1 cellular context compared by ENCODE assay signal in genomic region chr9:20692554-20692953, GRCh38.
A peak's percentile ranks its signal among the peaks of the same experiment; 100 is the strongest.
TF ChIP-seq lines count a peak whose summit lies in the region.

No MANE protein-coding gene starts in this region.

TF ChIP-seq in K562, 482 proteins besides CTCF, POLR2A, EP300 and RAD21:
- TF ChIP-seq ARID1B (IDR thresholded peaks at IDR 0.05) (0 out of 2 replicates have a peak, but pooled peaks have one; percentile 18), TBL1XR1 (IDR thresholded peaks at IDR 0.05; ENCODE audit: low read length in 2 of 2) (no peak), CC2D1A (IDR thresholded peaks at IDR 0.05) (no peak), ATF7 (IDR thresholded peaks at IDR 0.05) (0 out of 2 replicates have a peak, but pooled peaks have one; percentile 35), ZNF766 (CRISPR knock-in tag; conservative IDR thresholded peaks at IDR 0.05) (peak; percentile 32; the same call in 1 of the 2 replicates), CREM (IDR thresholded peaks at IDR 0.05; ENCODE audit: low read depth) (peak; percentile 56), SOX6 (IDR thresholded peaks at IDR 0.05) (0 out of 2 replicates have a peak, but pooled peaks have one; percentile 21), NCOA2 (IDR thresholded peaks at IDR 0.05; ENCODE audit: partially characterized antibody in 2 of 2) (no peak), ZHX1 (conservative IDR thresholded peaks at IDR 0.05; ENCODE audit: low read length) (no peak), FOXJ2 (tag; IDR thresholded peaks at IDR 0.05) (peak; percentile 75), CXXC5 (CRISPR knock-in tag; IDR thresholded peaks at IDR 0.05) (peak; percentile 66), JUND (IDR thresholded peaks at IDR 0.05; ENCODE audit: borderline replicate concordance, low read depth, low read length) (0 out of 2 replicates have a peak, but pooled peaks have one; percentile 10), JUND (tag; IDR thresholded peaks at IDR 0.05; ENCODE audit: borderline replicate concordance, low read depth, low read length) (no peak; the same call in 2 of the 3 replicates), TEAD1 (CRISPR knock-in tag; IDR thresholded peaks at IDR 0.05) (peak in 1 of 2 experiments; percentile 67; a peak in 1 of 4 replicates), SETDB1 (IDR thresholded peaks at IDR 0.05; ENCODE audit: low read length) (no peak), RFX7 (CRISPR knock-in tag; IDR thresholded peaks at IDR 0.05) (no peak), RCOR1 (IDR thresholded peaks at IDR 0.05; ENCODE audit: borderline replicate concordance in 1 of 2, low read depth in 2 of 2, low read length in 2 of 2) (peak in 1 of 2 experiments; percentile 30; a peak in 1 of 4 replicates), TFAM (CRISPR knock-in tag; conservative IDR thresholded peaks at IDR 0.05) (no peak), E2F6 (IDR thresholded peaks at IDR 0.05; ENCODE audit: borderline replicate concordance in 1 of 2, extremely low read depth in 1 of 2, insufficient read depth in 1 of 2, insufficient read length in 1 of 2, low read depth in 1 of 2, low read length in 1 of 2, poor library complexity in 1 of 2, severe bottlenecking in 1 of 2) (no peak), ZNF354B (CRISPR knock-in tag; IDR thresholded peaks at IDR 0.05) (no peak), CLOCK (CRISPR knock-in tag; IDR thresholded peaks at IDR 0.05; ENCODE audit: borderline replicate concordance) (no peak), MIER1 (IDR thresholded peaks at IDR 0.05; ENCODE audit: low read depth) (no peak), ZNF277 (CRISPR knock-in tag; IDR thresholded peaks at IDR 0.05; ENCODE audit: borderline replicate concordance) (no peak), COPS2 (conservative IDR thresholded peaks at IDR 0.05) (no peak), SMARCA4 (IDR thresholded peaks at IDR 0.05) (peak; percentile 17; the same call in 1 of the 2 replicates), ATF1 (CRISPR knock-in tag; IDR thresholded peaks at IDR 0.05) (no peak), ATF1 (tag; IDR thresholded peaks at IDR 0.05) (peak; percentile 61), NR2C1 (IDR thresholded peaks at IDR 0.05) (no peak), NR2C1 (tag; IDR thresholded peaks at IDR 0.05) (no peak), MLX (CRISPR knock-in tag; conservative IDR thresholded peaks at IDR 0.05) (no peak), FOXK2 (conservative IDR thresholded peaks at IDR 0.05 in 1 of 2, IDR thresholded peaks at IDR 0.05 in 1 of 2; ENCODE audit: low read depth in 2 of 2) (peak; percentile 56 to 69; a peak in 3 of 4 replicates), HMBOX1 (IDR thresholded peaks at IDR 0.05) (peak; percentile 51; the same call in 1 of the 2 replicates)
